9 cellular contexts compared by ENCODE assay signal in genomic region chr20:50283922-50284810, GRCh38.
DNase-seq lines count a peak whose midpoint lies in the region; TF ChIP-seq lines count a peak whose summit lies in the region.
"Had no signal": no experiment of that assay in that cellular context is flagged by ENCODE, and none has a peak within 500 bp of the region (broad histone marks: within the 10 kb centered on the region; RNA-seq: fewer than 3 reads in every experiment).

No MANE protein-coding gene starts in this region.

- DNase-seq in H4 (ENCODE audit: low spot score): peak; percentile 40
- peak in 1 of 3 donors; percentile 78 for DNase-seq in Peyer's patch
- DNase-seq in fibroblast of villous mesenchyme (ENCODE audit: low read depth): peak; percentile 62
- no peak for DNase-seq in G401 (ENCODE audit: low spot score)
- no peak for DNase-seq in DMS53 (lab: John Stamatoyannopoulos, UW)
- no peak for DNase-seq in NCI-H187 treated with DMSO at 0.1 percent for 48 hours (lab: John Stamatoyannopoulos, UW)
- no peak for DNase-seq in GF-D8 (lab: John Stamatoyannopoulos, UW)

- peak overlapping the region; percentile 46 for H3K4me2 ChIP-seq in skeletal muscle satellite cell (ENCODE audit: low read length)

- peak overlapping the region; percentile 68 for H3K9ac ChIP-seq in skeletal muscle satellite cell (ENCODE audit: low read depth, low read length)

- H3K27me3 ChIP-seq in Peyer's patch (no peaks in the 10 kb centered on the region), skeletal muscle satellite cell (ENCODE audit: control insufficient read depth, insufficient read depth, low read length) (no peaks in the 10 kb centered on the region)
- H3K27me3 ChIP-seq: cardiac muscle cell had no signal

- no peak for TF ChIP-seq POLR2A in Peyer's patch (IDR thresholded peaks at IDR 0.05)

- peak overlapping the region; percentile 70 to 80 (median 74) for H3K27ac ChIP-seq in Peyer's patch
- H3K27ac ChIP-seq: cardiac muscle cell had no signal

- peaks cover 0 to 30% (median 3%) of the 10 kb centered on the region in 4 donors for H3K4me1 ChIP-seq in Peyer's patch
- peaks cover 43% of the 10 kb centered on the region for H3K4me1 ChIP-seq in skeletal muscle satellite cell (ENCODE audit: control insufficient read depth, insufficient read depth, low read length)

- TF ChIP-seq CTCF in Peyer's patch (IDR thresholded peaks at IDR 0.05): no peak
- no peak for TF ChIP-seq CTCF in fibroblast of villous mesenchyme (IDR thresholded peaks at IDR 0.05; ENCODE audit: insufficient read depth, low read depth, low read length)

- no peak overlapping the region for H3K4me3 ChIP-seq in Peyer's patch
- no peak overlapping the region for H3K4me3 ChIP-seq in fibroblast of villous mesenchyme (ENCODE audit: low read depth, low read length)
- no peak overlapping the region for H3K4me3 ChIP-seq in skeletal muscle satellite cell (ENCODE audit: low read length)
- H3K4me3 ChIP-seq: cardiac muscle cell had no signal

- in situ Hi-C loops in G401 (cut with HindIII; ENCODE audit: low sequenced_read_pairs): no loop called here

- H3K9me3 ChIP-seq in Peyer's patch (no peaks in the 10 kb centered on the region), skeletal muscle satellite cell (replicated peaks; ENCODE audit: low read length) (no peaks in the 10 kb centered on the region)

- no peaks in the 10 kb centered on the region for H3K36me3 ChIP-seq in Peyer's patch
- H3K36me3 ChIP-seq in skeletal muscle satellite cell (ENCODE audit: insufficient read depth, low read length): no peaks in the 10 kb centered on the region
- H3K36me3 ChIP-seq: cardiac muscle cell had no signal

Comparison
In these comparisons a context has a peak if more than half of its experiments do, and no peak if none do; other contexts are left out.
1. DNase-seq: peak in H4 (single experiment) and fibroblast of villous mesenchyme (single experiment); none in G401 (single experiment), DMS53 (single experiment), NCI-H187 treated with DMSO at 0.1 percent for 48 hours (single experiment) and GF-D8 (single experiment).